26 cellular contexts compared by ENCODE assay signal in genomic region chr16:77860944-77861343, GRCh38.
"Had no signal": no experiment of that assay in that cellular context is flagged by ENCODE, and none has a peak within 500 bp of the region (broad histone marks: within the 10 kb centered on the region; RNA-seq: fewer than 3 reads in every experiment).

No MANE protein-coding gene starts in this region.

- H3K79me2 ChIP-seq: parathyroid adenoma had no signal

- H3K27ac ChIP-seq: lower lobe of right lung, neural progenitor cell, neutrophil, parathyroid adenoma, psoas muscle, skin epidermis, stomach, testis, thyroid gland, transverse colon, upper lobe of left lung, vagina had no signal

- H3K27me3 ChIP-seq: neural progenitor cell, testis, thyroid gland, transverse colon, upper lobe of left lung, vagina had no signal

- H3K36me3 ChIP-seq: lower lobe of right lung, neural progenitor cell, neutrophil, stomach, thyroid gland, transverse colon, upper lobe of left lung, vagina had no signal

- DNase-seq: hypothalamus; immature natural killer cell; kidney; lower lobe of right lung; mammary epithelial cell; mesenchymal stem cell; naive thymus-derived CD8-positive, alpha-beta T cell; occipital lobe; psoas muscle; stimulated activated CD4-positive, alpha-beta T cell treated with anti-CD3 and anti-CD28 coated beads, Interleukin-12 subunit alpha, Interleukin-12 subunit beta, amount 100 ng/mL, for 4 hours; stimulated activated CD4-positive, alpha-beta T cell treated with anti-CD3 and anti-CD28 coated beads, Interleukin-15, amount 100 ng/mL, for 24 hours; stimulated activated CD4-positive, alpha-beta T cell treated with anti-CD3 and anti-CD28 coated beads, Interleukin-2, amount 100 ng/mL, for 24 hours; stimulated activated CD4-positive, alpha-beta T cell treated with anti-CD3 and anti-CD28 coated beads, Interleukin-4, amount 100 ng/mL, for 1 hour; stimulated activated naive B cell treated with anti-CD40 and anti-IgM and Interleukin-4, amounts not matched to agents 10 μg/mL and 1 μg/mL and 100 μg/mL, for 72 hours; stimulated activated naive CD8-positive, alpha-beta T cell treated with anti-CD3 and anti-CD28 coated beads, Interleukin-15, Interleukin-2, amounts not matched to agents 100 U/mL and 50 U/mL, for 24 hours; stomach; testis; thyroid gland; transverse colon; upper lobe of left lung had no signal

- H3K9ac ChIP-seq: neural progenitor cell, parathyroid adenoma had no signal

- ATAC-seq: lower lobe of right lung; naive thymus-derived CD8-positive, alpha-beta T cell; psoas muscle; sciatic nerve; stimulated activated naive B cell treated with anti-CD40 and anti-IgM and Interleukin-4, amounts not matched to agents 10 μg/mL and 1 μg/mL and 100 μg/mL, for 72 hours; stimulated activated naive CD8-positive, alpha-beta T cell treated with anti-CD3 and anti-CD28 coated beads, Interleukin-15, Interleukin-2, amounts not matched to agents 100 U/mL and 50 U/mL, for 24 hours had no signal

- H3K4me1 ChIP-seq: lower lobe of right lung, parathyroid adenoma, psoas muscle, stomach, testis, upper lobe of left lung, vagina had no signal

- H3K4me3 ChIP-seq: lower lobe of right lung, neural progenitor cell, psoas muscle, skin epidermis, stomach, testis, thyroid gland, transverse colon, upper lobe of left lung, vagina had no signal

- H2AFZ ChIP-seq: neural progenitor cell, parathyroid adenoma had no signal

- H3K9me3 ChIP-seq: lower lobe of right lung, neutrophil, psoas muscle, stomach, testis, thyroid gland, transverse colon, upper lobe of left lung, vagina had no signal

- H3K4me2 ChIP-seq: neural progenitor cell had no signal
